Comparison of ENCODE assay signal across 8 cellular contexts in genomic region chr3:149812165-149812605, GRCh38. TPM values are rescaled to one million over a fixed set of nuclear protein-coding genes. Genes with fewer than 3 reads are reported as not detected.
DNase-seq lines count a peak whose midpoint lies in the region; ATAC-seq and TF ChIP-seq lines count a peak whose summit lies in the region.

No MANE protein-coding gene starts in this region.

- H3K9ac ChIP-seq in endocrine pancreas (ENCODE audit: control insufficient read depth, insufficient read depth, low read length), result no peak overlapping the region

- peaks cover 4 to 7% of the 10 kb centered on the region in 2 donors for H3K36me3 Mint-ChIP-seq in CD14-positive monocyte

- no peak for DNase-seq in CD14-positive monocyte (ENCODE audit: low spot score)
- no peak for DNase-seq in NB4 (ENCODE audit: low read depth)
- no peak for DNase-seq in epidermal melanocyte (ENCODE audit: insufficient read length, low spot score)
- no peak for DNase-seq in NCI-H1694 treated with DMSO at 0.1 percent for 48 hours (lab: John Stamatoyannopoulos, UW)
- DNase-seq in D341Med (ENCODE audit: low spot score), result no peak

- H3K4me1 Mint-ChIP-seq in CD14-positive monocyte, result peaks cover 49% of the 10 kb centered on the region

- peaks cover 0 to 3% (median 3%) of the 10 kb centered on the region in 3 donors for H3K27me3 Mint-ChIP-seq in CD14-positive monocyte (ENCODE audit: low read depth in 3 of 3)

- ATAC-seq in GM19351 (IDR thresholded peaks at IDR 0.05; ENCODE audit: unreplicated experiment), result no peak

- peak overlapping the region; percentile 97 to 100 (median 99) for H3K27ac Mint-ChIP-seq in CD14-positive monocyte

- H3K4me3 ChIP-seq in NB4 (ENCODE audit: low read depth, low read length), result peak overlapping the region; percentile 93
- H3K4me3 ChIP-seq in endocrine pancreas (ENCODE audit: control insufficient read depth, insufficient read depth, low read length), result peak overlapping the region; percentile 6
- H3K4me3 ChIP-seq in neutrophil (ENCODE audit: low read depth in 1 of 2, low read length in 1 of 2), result peak overlapping the region; percentile 89 to 94

- H3K9me3 Mint-ChIP-seq in CD14-positive monocyte, result peaks cover 0 to 4% (median 0%) of the 10 kb centered on the region in 7 donors

- H3K27ac ChIP-seq in neutrophil, result peak overlapping the region; percentile 99

- H3K27me3 ChIP-seq in endocrine pancreas (ENCODE audit: control insufficient read depth, insufficient read depth, low read length) (no peaks in the 10 kb centered on the region), neutrophil (no peaks in the 10 kb centered on the region)

- H3K9me3 ChIP-seq in endocrine pancreas (ENCODE audit: control insufficient read depth, low read length), result no peaks in the 10 kb centered on the region
- no peaks in the 10 kb centered on the region for H3K9me3 ChIP-seq in neutrophil

- peak overlapping the region; percentile 93 to 99 for H3K4me3 Mint-ChIP-seq in CD14-positive monocyte

- no peak for TF ChIP-seq POLR2A in NB4 (IDR thresholded peaks at IDR 0.05; ENCODE audit: extremely low read depth, insufficient read length)

- TF ChIP-seq CTCF in CD14-positive monocyte (IDR thresholded peaks at IDR 0.05) (no peak), NB4 (IDR thresholded peaks at IDR 0.05; ENCODE audit: low read depth, low read length) (no peak), neutrophil (IDR thresholded peaks at IDR 0.05) (no peak)

- H3K36me3 ChIP-seq in endocrine pancreas (ENCODE audit: control insufficient read depth, insufficient read depth, low read length) (no peaks in the 10 kb centered on the region), neutrophil (no peaks in the 10 kb centered on the region)

- H3K4me1 ChIP-seq in endocrine pancreas (ENCODE audit: control insufficient read depth, insufficient read depth, low read length) (peaks cover 14% of the 10 kb centered on the region), neutrophil (ENCODE audit: control insufficient read depth in 1 of 2, insufficient read depth in 1 of 2, low read depth in 1 of 2, low read length in 1 of 2) (peaks cover 39 to 44% of the 10 kb centered on the region in 2 experiments)

- intact Hi-C loops in CD14-positive monocyte (cut with micrococcal nuclease), result no loop called here

RNA-seq across cellular contexts. Expression of gene RNF13, which starts 0.8 kb away (rescaled TPM):
- 100 to 1,000 TPM; 462 to 481 TPM for polyA plus RNA-seq in CD14-positive monocyte

RNA-seq across cellular contexts. Expression of gene ANKUB1, which starts 19.8 kb away (rescaled TPM):
- polyA plus RNA-seq in CD14-positive monocyte, result not detected

RNA-seq across cellular contexts. Expression of gene COMMD2, which starts 59.9 kb away (rescaled TPM):
- polyA plus RNA-seq in CD14-positive monocyte, result 10 to 100 TPM; 73.5 to 74.4 TPM

Comparison
In these comparisons a context has a peak if more than half of its experiments do, and no peak if none do; other contexts are left out.
1. H3K4me3 ChIP-seq: peak in every context shown above with its lines; median percentile 93 in NB4; 92 in neutrophil; 6 in endocrine pancreas.